ENCODE assay signal across 9 cellular contexts in the genomic region with DNA sequence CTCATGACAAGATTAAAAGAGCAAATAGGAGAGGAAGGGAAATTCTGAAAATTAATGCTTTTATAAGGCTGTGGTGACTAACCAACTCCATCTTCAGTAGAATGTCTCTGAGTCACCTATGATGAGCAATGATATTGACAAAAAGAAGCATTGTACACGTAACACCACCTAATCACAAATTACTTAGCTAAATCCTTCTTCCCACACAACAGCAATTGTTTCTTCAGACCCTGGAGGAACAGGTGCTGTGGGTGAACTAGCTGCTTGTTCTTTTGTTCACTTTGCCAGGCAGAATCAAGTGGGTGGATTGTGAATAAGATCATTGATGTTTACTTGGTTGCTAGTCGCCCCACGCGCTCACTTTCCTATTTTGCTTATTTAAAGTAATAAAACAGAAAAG.
DNase-seq lines count a peak whose midpoint lies in the region; ATAC-seq and TF ChIP-seq lines count a peak whose summit lies in the region.
"Had no signal": no experiment of that assay in that cellular context is flagged by ENCODE, and none has a peak within 500 bp of the region (broad histone marks: within the 10 kb centered on the region; RNA-seq: fewer than 3 reads in every experiment).

No MANE protein-coding gene starts in this region.

- H3K36me3 ChIP-seq in mammary epithelial cell (ENCODE audit: insufficient read depth, low read length) (no peaks in the 10 kb centered on the region), trophoblast cell (ENCODE audit: control insufficient read depth in 1 of 2, insufficient read depth in 2 of 2, low read length in 2 of 2) (no peaks in the 10 kb centered on the region)

- H4K91ac ChIP-seq in trophoblast cell (ENCODE audit: low read depth, low read length) = no peak overlapping the region

- H3K36me3 Mint-ChIP-seq in osteocyte (ENCODE audit: unreplicated experiment) = no peaks in the 10 kb centered on the region
- no peaks in the 10 kb centered on the region for H3K36me3 Mint-ChIP-seq in natural killer cell treated with Interleukin-12 subunit alpha and Interleukin-12 subunit beta and Interleukin-15 and Interleukin-18, amount 100 ng/mL, for 72 hours
- H3K36me3 Mint-ChIP-seq: activated CD8-positive, alpha-beta memory T cell treated with anti-CD3 and anti-CD28 coated beads, Interleukin-2, amount 10 ng/mL, durations not matched to agents 7 days and 5 days had no signal

- H3K9me3 ChIP-seq in mammary epithelial cell (replicated peaks; ENCODE audit: insufficient read depth, low read length) = no peaks in the 10 kb centered on the region
- H3K9me3 ChIP-seq in trophoblast cell (ENCODE audit: insufficient read depth, low read depth, low read length) = no peaks in the 10 kb centered on the region

- in situ Hi-C loops in mammary epithelial cell (cut with MboI; ENCODE audit: low sequenced_read_pairs in 2 of 2) = no loop called here

- no peak overlapping the region for H2BK120ac ChIP-seq in trophoblast cell (ENCODE audit: insufficient read depth, low read length, poor library complexity)

- H3K23ac ChIP-seq in trophoblast cell (ENCODE audit: low read length) = no peak overlapping the region

- no peak overlapping the region for H2BK12ac ChIP-seq in trophoblast cell (ENCODE audit: low read length)

- no peak for ATAC-seq in GM18858 (IDR thresholded peaks at IDR 0.05; ENCODE audit: unreplicated experiment)
- ATAC-seq in natural killer cell treated with Interleukin-12 subunit alpha and Interleukin-12 subunit beta and Interleukin-15 and Interleukin-18, amount 100 ng/mL, for 72 hours = no peak
- ATAC-seq: activated CD8-positive, alpha-beta memory T cell treated with anti-CD3 and anti-CD28 coated beads, Interleukin-2, amount 10 ng/mL, durations not matched to agents 7 days and 5 days had no signal

- H3K4ac ChIP-seq in trophoblast cell (ENCODE audit: low read depth, low read length) = no peak overlapping the region

- 0% methylated on average over 4 of the region's 4 CpGs for WGBS in mammary epithelial cell (ENCODE audit: low coverage, missing lambda C conversion rate)
- WGBS in trophoblast cell (ENCODE audit: extremely low coverage, insufficient coverage, insufficient read length) = no CpG with 5 or more reads among the region's 4 CpGs

- H3K4me2 ChIP-seq in mammary epithelial cell (ENCODE audit: insufficient read depth, low read depth, low read length) (peak overlapping the region; percentile 66), trophoblast cell (ENCODE audit: low read length) (no peak overlapping the region)

- H3K4me1 ChIP-seq in mammary epithelial cell (ENCODE audit: insufficient read depth, low read length) = peaks cover 32% of the 10 kb centered on the region
- peaks cover 0 to 3% of the 10 kb centered on the region in 2 experiments for H3K4me1 ChIP-seq in trophoblast cell (ENCODE audit: control insufficient read depth in 1 of 2, insufficient read depth in 2 of 2, low read length in 2 of 2)

- no peaks in the 10 kb centered on the region for H3K27me3 Mint-ChIP-seq in osteocyte (ENCODE audit: unreplicated experiment)
- H3K27me3 Mint-ChIP-seq in natural killer cell treated with Interleukin-12 subunit alpha and Interleukin-12 subunit beta and Interleukin-15 and Interleukin-18, amount 100 ng/mL, for 72 hours = peaks cover 0 to 10% of the 10 kb centered on the region in 2 donors

- no peaks in the 10 kb centered on the region for H3K79me2 ChIP-seq in mammary epithelial cell (ENCODE audit: insufficient read depth, low read length)
- H3K79me2 ChIP-seq in trophoblast cell (ENCODE audit: control insufficient read depth, insufficient read depth, low read length, poor library complexity) = no peaks in the 10 kb centered on the region

- no peak for TF ChIP-seq CTCF in AG09319 (IDR thresholded peaks at IDR 0.05; ENCODE audit: low read depth, low read length)
- no peak for TF ChIP-seq CTCF in mammary epithelial cell (conservative IDR thresholded peaks at IDR 0.05 in 1 of 2, IDR thresholded peaks at IDR 0.05 in 1 of 2; ENCODE audit: extremely low read depth in 1 of 2, insufficient read depth in 1 of 2, low read depth in 1 of 2, low read length in 2 of 2)
- no peak for TF ChIP-seq CTCF in osteocyte (IDR thresholded peaks at IDR 0.05)

- H3K9me3 Mint-ChIP-seq in osteocyte (ENCODE audit: unreplicated experiment) = peaks cover 4% of the 10 kb centered on the region
- H3K9me3 Mint-ChIP-seq in natural killer cell treated with Interleukin-12 subunit alpha and Interleukin-12 subunit beta and Interleukin-15 and Interleukin-18, amount 100 ng/mL, for 72 hours = no peaks in the 10 kb centered on the region

- H2AFZ ChIP-seq in mammary epithelial cell (ENCODE audit: low read depth, low read length) = no peak overlapping the region
- H2AFZ ChIP-seq in trophoblast cell (ENCODE audit: insufficient read depth, low read length, poor library complexity) = no peak overlapping the region

- no TSS peak for BruUV-seq in mammary epithelial cell (replicated peaks; lab: Mats Ljungman, UMichigan)

- no peak overlapping the region for H4K12ac ChIP-seq in trophoblast cell (ENCODE audit: low read depth, low read length)

- H3K14ac ChIP-seq in trophoblast cell (ENCODE audit: low read length) = no peak overlapping the region

- H4K20me1 ChIP-seq in mammary epithelial cell (ENCODE audit: insufficient read depth, low read length) = no peaks in the 10 kb centered on the region

- intact Hi-C loops in mammary epithelial cell (cut with micrococcal nuclease) = no loop called here

- H3K4me3 ChIP-seq in mammary epithelial cell (replicated peaks in 1 of 3; ENCODE audit: insufficient read depth in 1 of 3, low read depth in 2 of 3, low read length in 3 of 3) (peak overlapping the region in 1 of 3 experiments; percentile 28), trophoblast cell (ENCODE audit: low read depth, low read length) (no peak overlapping the region)

- H3K4me3 Mint-ChIP-seq in osteocyte (ENCODE audit: unreplicated experiment) = no peak overlapping the region
- no peak overlapping the region for H3K4me3 Mint-ChIP-seq in natural killer cell treated with Interleukin-12 subunit alpha and Interleukin-12 subunit beta and Interleukin-15 and Interleukin-18, amount 100 ng/mL, for 72 hours
- H3K4me3 Mint-ChIP-seq: activated CD8-positive, alpha-beta memory T cell treated with anti-CD3 and anti-CD28 coated beads, Interleukin-2, amount 10 ng/mL, durations not matched to agents 7 days and 5 days had no signal

- peak overlapping the region; percentile 87 for H3K9ac ChIP-seq in mammary epithelial cell (ENCODE audit: insufficient read depth, low read length)
- no peak overlapping the region for H3K9ac ChIP-seq in trophoblast cell (ENCODE audit: low read length)

- H2BK5ac ChIP-seq in trophoblast cell (ENCODE audit: low read depth, low read length, poor library complexity) = no peak overlapping the region

- dilution Hi-C loops in mammary epithelial cell (cut with HindIII; ENCODE audit: low sequenced_read_pairs) = no loop called here

- H3K27ac Mint-ChIP-seq in osteocyte (ENCODE audit: unreplicated experiment) = peak overlapping the region; percentile 75
- no peak overlapping the region for H3K27ac Mint-ChIP-seq in natural killer cell treated with Interleukin-12 subunit alpha and Interleukin-12 subunit beta and Interleukin-15 and Interleukin-18, amount 100 ng/mL, for 72 hours
- H3K27ac Mint-ChIP-seq: activated CD8-positive, alpha-beta memory T cell treated with anti-CD3 and anti-CD28 coated beads, Interleukin-2, amount 10 ng/mL, durations not matched to agents 7 days and 5 days had no signal

- H3K27me3 ChIP-seq in mammary epithelial cell (ENCODE audit: insufficient read depth, low read length) (no peaks in the 10 kb centered on the region), trophoblast cell (ENCODE audit: insufficient read depth, low read length) (no peaks in the 10 kb centered on the region)

- peaks cover 27% of the 10 kb centered on the region for H3K4me1 Mint-ChIP-seq in osteocyte (ENCODE audit: unreplicated experiment)
- peaks cover 6 to 7% of the 10 kb centered on the region in 2 donors for H3K4me1 Mint-ChIP-seq in natural killer cell treated with Interleukin-12 subunit alpha and Interleukin-12 subunit beta and Interleukin-15 and Interleukin-18, amount 100 ng/mL, for 72 hours (ENCODE audit: low read depth in 2 of 2)

- H3K27ac ChIP-seq in mammary epithelial cell (ENCODE audit: insufficient read depth, low read depth, low read length) (peak overlapping the region; percentile 98), trophoblast cell (ENCODE audit: low read depth, low read length) (no peak overlapping the region)

- H4K8ac ChIP-seq in trophoblast cell (ENCODE audit: low read depth, low read length) = no peak overlapping the region

- CTCF ChIA-PET in mammary epithelial cell (lab: Charles Lee; ENCODE audit: low non-redundant PET) = no interaction called here

- H3K18ac ChIP-seq in trophoblast cell (ENCODE audit: low read length) = no peak overlapping the region

- DNase-seq in AG09319 (ENCODE audit: extremely low read depth, low read depth) (peak; percentile 27), LHCN-M2 (ENCODE audit: low read depth) (peak; percentile 98), mammary epithelial cell (peak; percentile 98), osteocyte (ENCODE audit: extremely low spot score, unreplicated experiment) (no peak), NOMO-1 treated with dmso at 0.1 percent for 144 hours (lab: John Stamatoyannopoulos, UW; ENCODE audit: unreplicated experiment) (no peak), trophoblast cell (no peak)
- DNase-seq in natural killer cell treated with Interleukin-12 subunit alpha and Interleukin-12 subunit beta and Interleukin-15 and Interleukin-18, amount 100 ng/mL, for 72 hours (ENCODE audit: low spot score) = no peak
- DNase-seq: activated CD8-positive, alpha-beta memory T cell treated with anti-CD3 and anti-CD28 coated beads, Interleukin-2, amount 10 ng/mL, durations not matched to agents 7 days and 5 days had no signal

- no peak overlapping the region for H2AK5ac ChIP-seq in trophoblast cell (ENCODE audit: low read length)

- no peaks in the 10 kb centered on the region for H3K79me1 ChIP-seq in trophoblast cell (ENCODE audit: low read length)

Comparison
In these comparisons a context has a peak if more than half of its experiments do, and no peak if none do; other contexts are left out.
1. DNase-seq: peak in AG09319 (single experiment), LHCN-M2 (single experiment) and mammary epithelial cell (single experiment); none in osteocyte (single experiment), NOMO-1 treated with dmso at 0.1 percent for 144 hours (single experiment), natural killer cell treated with Interleukin-12 subunit alpha and Interleukin-12 subunit beta and Interleukin-15 and Interleukin-18, amount 100 ng/mL, for 72 hours (single experiment) and trophoblast cell (0 of 2).